15 cellular contexts compared by ENCODE assay signal in genomic region chr19:5567360-5567970, GRCh38. TPM values are rescaled to one million over a fixed set of nuclear protein-coding genes. Genes with fewer than 3 reads are reported as not detected.
A peak's percentile ranks its signal among the peaks of the same experiment; 100 is the strongest.
DNase-seq lines count a peak whose midpoint lies in the region; ATAC-seq, FAIRE-seq and TF ChIP-seq lines count a peak whose summit lies in the region.
"Had no signal": no experiment of that assay in that cellular context is flagged by ENCODE, and none has a peak within 500 bp of the region (broad histone marks: within the 10 kb centered on the region; RNA-seq: fewer than 3 reads in every experiment).

TINCR (minus strand) TSS chr19:5567953.

- no peaks in the 10 kb centered on the region for H3K9me3 Mint-ChIP-seq in activated CD8-positive, alpha-beta T cell treated with anti-CD3 and anti-CD28 coated beads for 36 hours
- H3K9me3 Mint-ChIP-seq in activated CD8-positive, alpha-beta T cell treated with anti-CD3 and anti-CD28 coated beads, Interleukin-2, amount 10 ng/mL, durations not matched to agents 7 days and 5 days (ENCODE audit: insufficient read depth) = no peaks in the 10 kb centered on the region
- H3K9me3 Mint-ChIP-seq: activated CD4-positive, alpha-beta memory T cell treated with anti-CD3 and anti-CD28 coated beads, Interleukin-2, amount 10 ng/mL, durations not matched to agents 7 days and 5 days; stimulated activated naive B cell treated with anti-CD40 and anti-IgM and Interleukin-4, amounts not matched to agents 10 μg/mL and 1 μg/mL and 100 μg/mL, for 72 hours had no signal

- POLR2A ChIA-PET in activated CD8-positive, alpha-beta T cell treated with anti-CD3 and anti-CD28 coated beads for 36 hours (lab: Charles Lee) = no interaction called here
- POLR2A ChIA-PET in activated CD8-positive, alpha-beta T cell treated with anti-CD3 and anti-CD28 coated beads, Interleukin-2, amount 10 ng/mL, durations not matched to agents 7 days and 5 days (lab: Charles Lee) = no interaction called here

- TF ChIP-seq CTCF in activated CD8-positive, alpha-beta T cell treated with anti-CD3 and anti-CD28 coated beads for 36 hours (IDR thresholded peaks at IDR 0.05) = peak; percentile 33
- TF ChIP-seq CTCF in mammary epithelial cell (conservative IDR thresholded peaks at IDR 0.05 in 1 of 2, IDR thresholded peaks at IDR 0.05 in 1 of 2; ENCODE audit: extremely low read depth in 1 of 2, insufficient read depth in 1 of 2, low read depth in 1 of 2, low read length in 2 of 2) (peak in 1 of 2 donors; percentile 46), kidney epithelial cell (IDR thresholded peaks at IDR 0.05; ENCODE audit: insufficient read depth, low read length, poor library complexity, severe bottlenecking) (peak; percentile 1), suprapubic skin (IDR thresholded peaks at IDR 0.05) (peak in 1 of 2 donors; percentile 44), D721Med (IDR thresholded peaks at IDR 0.05; ENCODE audit: insufficient read depth, missing control alignments) (no peak)

- H3K27me3 ChIP-seq in mammary epithelial cell (ENCODE audit: insufficient read depth, low read length) = peaks cover 5% of the 10 kb centered on the region
- peaks cover 37% of the 10 kb centered on the region for H3K27me3 ChIP-seq in kidney epithelial cell (ENCODE audit: control insufficient read depth, insufficient read depth, low read length)
- H3K27me3 ChIP-seq in suprapubic skin = peaks cover 43% of the 10 kb centered on the region

- dilution Hi-C loops in mammary epithelial cell (cut with HindIII; ENCODE audit: low sequenced_read_pairs) = no loop called here

- in situ Hi-C loops in mammary epithelial cell (cut with MboI; ENCODE audit: low sequenced_read_pairs in 2 of 2) = no loop called here

- BruUV-seq in mammary epithelial cell (replicated peaks; lab: Mats Ljungman, UMichigan) = no TSS peak

- no peak within 1 kb of the TSS for H3K9ac ChIP-seq in mammary epithelial cell (ENCODE audit: insufficient read depth, low read length)

- H3K27ac ChIP-seq in mammary epithelial cell (ENCODE audit: insufficient read depth, low read depth, low read length) (no peak within 1 kb of the TSS), suprapubic skin (peak within 1 kb of the TSS; percentile 91)

- TF ChIP-seq POLR2A in suprapubic skin (IDR thresholded peaks at IDR 0.05) = no peak

- H3K27ac Mint-ChIP-seq in activated CD8-positive, alpha-beta T cell treated with anti-CD3 and anti-CD28 coated beads for 36 hours = no peak within 1 kb of the TSS
- H3K27ac Mint-ChIP-seq in activated CD8-positive, alpha-beta T cell treated with anti-CD3 and anti-CD28 coated beads, Interleukin-2, amount 10 ng/mL, durations not matched to agents 7 days and 5 days = no peak within 1 kb of the TSS
- H3K27ac Mint-ChIP-seq: activated CD4-positive, alpha-beta memory T cell treated with anti-CD3 and anti-CD28 coated beads, Interleukin-2, amount 10 ng/mL, durations not matched to agents 7 days and 5 days; activated naive CD8-positive, alpha-beta T cell; stimulated activated naive B cell treated with anti-CD40 and anti-IgM and Interleukin-4, amounts not matched to agents 10 μg/mL and 1 μg/mL and 100 μg/mL, for 72 hours had no signal

- H2AFZ ChIP-seq in mammary epithelial cell (ENCODE audit: low read depth, low read length) = peak within 1 kb of the TSS; percentile 81

- peak within 1 kb of the TSS; percentile 62 to 94 (median 63) for H3K4me3 ChIP-seq in mammary epithelial cell (replicated peaks in 1 of 3; ENCODE audit: insufficient read depth in 1 of 3, low read depth in 2 of 3, low read length in 3 of 3)
- H3K4me3 ChIP-seq in kidney epithelial cell (ENCODE audit: low read depth, low read length) = no peak within 1 kb of the TSS
- H3K4me3 ChIP-seq in suprapubic skin = peak within 1 kb of the TSS; percentile 60

- H3K4me1 ChIP-seq in mammary epithelial cell (ENCODE audit: insufficient read depth, low read length) (peaks cover 4% of the 10 kb centered on the region), suprapubic skin (peaks cover 14% of the 10 kb centered on the region)

- FAIRE-seq in D721Med (lab: Jason Lieb, UNC) = no peak

- no peak for DNase-seq in activated CD8-positive, alpha-beta T cell treated with anti-CD3 and anti-CD28 coated beads for 36 hours
- no peak for DNase-seq in activated CD8-positive, alpha-beta T cell treated with anti-CD3 and anti-CD28 coated beads, Interleukin-2, amount 10 ng/mL, durations not matched to agents 7 days and 5 days
- DNase-seq in mammary epithelial cell (no peak), kidney epithelial cell (ENCODE audit: low read depth) (no peak), suprapubic skin (ENCODE audit: low spot score in 2 of 2) (no peak), D721Med (ENCODE audit: insufficient read length, low spot score) (no peak), activated gamma-delta T cell treated with Interleukin-2 at 50 U/mL for 16 hours (no peak)
- DNase-seq: activated CD4-positive, alpha-beta memory T cell treated with anti-CD3 and anti-CD28 coated beads, Interleukin-2, amount 10 ng/mL, durations not matched to agents 7 days and 5 days; effector CD8-positive, alpha-beta T cell; NCI-H226; stimulated activated CD4-positive, alpha-beta T cell treated with anti-CD3 and anti-CD28 coated beads, Interleukin-12 subunit alpha, Interleukin-12 subunit beta, amount 100 ng/mL, for 4 hours; stimulated activated naive B cell treated with anti-CD40 and anti-IgM and Interleukin-4, amounts not matched to agents 10 μg/mL and 1 μg/mL and 100 μg/mL, for 72 hours had no signal

- H3K79me2 ChIP-seq in mammary epithelial cell (ENCODE audit: insufficient read depth, low read length) = no peaks in the 10 kb centered on the region

- no peak within 1 kb of the TSS for H3K4me3 Mint-ChIP-seq in activated CD8-positive, alpha-beta T cell treated with anti-CD3 and anti-CD28 coated beads for 36 hours
- H3K4me3 Mint-ChIP-seq in activated CD8-positive, alpha-beta T cell treated with anti-CD3 and anti-CD28 coated beads, Interleukin-2, amount 10 ng/mL, durations not matched to agents 7 days and 5 days = no peak within 1 kb of the TSS
- H3K4me3 Mint-ChIP-seq: activated CD4-positive, alpha-beta memory T cell treated with anti-CD3 and anti-CD28 coated beads, Interleukin-2, amount 10 ng/mL, durations not matched to agents 7 days and 5 days; activated naive CD8-positive, alpha-beta T cell; stimulated activated naive B cell treated with anti-CD40 and anti-IgM and Interleukin-4, amounts not matched to agents 10 μg/mL and 1 μg/mL and 100 μg/mL, for 72 hours had no signal

- no peaks in the 10 kb centered on the region for H3K4me1 Mint-ChIP-seq in activated CD8-positive, alpha-beta T cell treated with anti-CD3 and anti-CD28 coated beads for 36 hours (ENCODE audit: low read depth)
- H3K4me1 Mint-ChIP-seq in activated CD8-positive, alpha-beta T cell treated with anti-CD3 and anti-CD28 coated beads, Interleukin-2, amount 10 ng/mL, durations not matched to agents 7 days and 5 days (ENCODE audit: low read depth) = no peaks in the 10 kb centered on the region
- H3K4me1 Mint-ChIP-seq: activated CD4-positive, alpha-beta memory T cell treated with anti-CD3 and anti-CD28 coated beads, Interleukin-2, amount 10 ng/mL, durations not matched to agents 7 days and 5 days; stimulated activated naive B cell treated with anti-CD40 and anti-IgM and Interleukin-4, amounts not matched to agents 10 μg/mL and 1 μg/mL and 100 μg/mL, for 72 hours had no signal

- intact Hi-C loops in activated CD8-positive, alpha-beta T cell treated with anti-CD3 and anti-CD28 coated beads for 36 hours (cut with micrococcal nuclease) = no loop called here
- intact Hi-C loops in mammary epithelial cell (cut with micrococcal nuclease) = no loop called here

- TF ChIP-seq EP300 in suprapubic skin (IDR thresholded peaks at IDR 0.05) = no peak

- ATAC-seq in activated CD8-positive, alpha-beta T cell treated with anti-CD3 and anti-CD28 coated beads for 36 hours = no peak
- ATAC-seq in activated CD8-positive, alpha-beta T cell treated with anti-CD3 and anti-CD28 coated beads, Interleukin-2, amount 10 ng/mL, durations not matched to agents 7 days and 5 days = no peak
- no peak for ATAC-seq in GM21381 (IDR thresholded peaks at IDR 0.05; ENCODE audit: unreplicated experiment)
- ATAC-seq: stimulated activated naive B cell treated with anti-CD40 and anti-IgM and Interleukin-4, amounts not matched to agents 10 μg/mL and 1 μg/mL and 100 μg/mL, for 72 hours had no signal

- H3K36me3 ChIP-seq in mammary epithelial cell (ENCODE audit: insufficient read depth, low read length) = no peaks in the 10 kb centered on the region
- no peaks in the 10 kb centered on the region for H3K36me3 ChIP-seq in kidney epithelial cell (ENCODE audit: control insufficient read depth, insufficient read depth, low read length)
- peaks cover under 1% of the 10 kb centered on the region for H3K36me3 ChIP-seq in suprapubic skin

- WGBS in mammary epithelial cell (ENCODE audit: low coverage, missing lambda C conversion rate) = 22% methylated on average over 4 of the region's 63 CpGs
- 17% methylated on average over 16 of the region's 63 CpGs for WGBS in suprapubic skin

- H3K9me3 ChIP-seq in mammary epithelial cell (replicated peaks; ENCODE audit: insufficient read depth, low read length) (no peaks in the 10 kb centered on the region), suprapubic skin (no peaks in the 10 kb centered on the region)

- CTCF ChIA-PET in activated CD8-positive, alpha-beta T cell treated with anti-CD3 and anti-CD28 coated beads for 36 hours (lab: Charles Lee) = interaction anchor here (0.6 kb wide), 1 partner anchor 20 kb away, joined by 3 read pairs; no protein-coding TSS in a partner anchor
- CTCF ChIA-PET in activated CD8-positive, alpha-beta T cell treated with anti-CD3 and anti-CD28 coated beads, Interleukin-2, amount 10 ng/mL, durations not matched to agents 7 days and 5 days (lab: Charles Lee) = no interaction called here
- CTCF ChIA-PET in mammary epithelial cell (lab: Charles Lee; ENCODE audit: low non-redundant PET) = no interaction called here

- H3K36me3 Mint-ChIP-seq in activated CD8-positive, alpha-beta T cell treated with anti-CD3 and anti-CD28 coated beads for 36 hours (ENCODE audit: low read depth) = no peaks in the 10 kb centered on the region
- H3K36me3 Mint-ChIP-seq in activated CD8-positive, alpha-beta T cell treated with anti-CD3 and anti-CD28 coated beads, Interleukin-2, amount 10 ng/mL, durations not matched to agents 7 days and 5 days (ENCODE audit: low read depth) = no peaks in the 10 kb centered on the region
- H3K36me3 Mint-ChIP-seq: activated naive CD8-positive, alpha-beta T cell had no signal

- peaks cover 8% of the 10 kb centered on the region for H3K27me3 Mint-ChIP-seq in activated CD8-positive, alpha-beta T cell treated with anti-CD3 and anti-CD28 coated beads for 36 hours
- H3K27me3 Mint-ChIP-seq in activated CD8-positive, alpha-beta T cell treated with anti-CD3 and anti-CD28 coated beads, Interleukin-2, amount 10 ng/mL, durations not matched to agents 7 days and 5 days (ENCODE audit: low read depth) = peaks cover 7% of the 10 kb centered on the region

- no peaks in the 10 kb centered on the region for H4K20me1 ChIP-seq in mammary epithelial cell (ENCODE audit: insufficient read depth, low read length)

- peak within 1 kb of the TSS; percentile 94 for H3K4me2 ChIP-seq in mammary epithelial cell (ENCODE audit: insufficient read depth, low read depth, low read length)

RNA-seq across cellular contexts. Expression of gene TINCR, which starts in this region (rescaled TPM):
- under 1 TPM; 0.38 to 0.50 TPM for total RNA-seq in activated CD8-positive, alpha-beta T cell treated with anti-CD3 and anti-CD28 coated beads for 36 hours
- total RNA-seq in activated CD8-positive, alpha-beta T cell treated with anti-CD3 and anti-CD28 coated beads, Interleukin-2, amount 10 ng/mL, durations not matched to agents 7 days and 5 days = under 1 TPM; 0.26 to 0.68 TPM
- total RNA-seq in mammary epithelial cell (1 to 10 TPM; 4.5 to 9.9 TPM), kidney epithelial cell (1.0 and 1.4 TPM in 2 replicates), suprapubic skin (100 to 1,000 TPM; 173 to 255 (median 185) TPM)
- polyA plus RNA-seq in mammary epithelial cell = 4.1 TPM
- polyA minus RNA-seq in mammary epithelial cell = 2.9 TPM
- total RNA-seq: HT-29 had no signal

Comparison
In these comparisons a context has a peak if more than half of its experiments do, and no peak if none do; other contexts are left out.
1. RNA of gene TINCR (total RNA-seq): 173 to 255 TPM in suprapubic skin; 4.5 to 9.9 TPM in mammary epithelial cell, 1.0 to 1.4 TPM in kidney epithelial cell, 0.26 to 0.68 TPM in activated CD8-positive, alpha-beta T cell treated with anti-CD3 and anti-CD28 coated beads, Interleukin-2, amount 10 ng/mL, durations not matched to agents 7 days and 5 days and 0.38 to 0.50 TPM in activated CD8-positive, alpha-beta T cell treated with anti-CD3 and anti-CD28 coated beads for 36 hours; every median in the first group is over 10 times any median in the second.